Comparison of ENCODE assay signal across 8 cellular contexts in genomic region chr3:183185696-183186095, GRCh38. TPM values are rescaled to one million over a fixed set of nuclear protein-coding genes. Genes with fewer than 3 reads are reported as not detected.
DNase-seq lines count a peak whose midpoint lies in the region; ATAC-seq and TF ChIP-seq lines count a peak whose summit lies in the region.
"Had no signal": no experiment of that assay in that cellular context is flagged by ENCODE, and none has a peak within 500 bp of the region (broad histone marks: within the 10 kb centered on the region; RNA-seq: fewer than 3 reads in every experiment).

No MANE protein-coding gene starts in this region.

- 0 out of 2 replicates have a peak, but pooled peaks cover 3% of the 10 kb centered on the region for H3K27me3 ChIP-seq in DOHH2 (ENCODE audit: control insufficient read depth, low read length)
- peaks cover under 1% of the 10 kb centered on the region for H3K27me3 ChIP-seq in adipocyte (replicated peaks; ENCODE audit: control insufficient read depth, insufficient read depth, low read length)
- H3K27me3 ChIP-seq in smooth muscle cell (ENCODE audit: low read depth) = peaks cover 3% of the 10 kb centered on the region
- H3K27me3 ChIP-seq: ovary had no signal

- ATAC-seq in left colon = peak; percentile 58
- ATAC-seq in GM21526 (IDR thresholded peaks at IDR 0.05; ENCODE audit: low FRiP score, unreplicated experiment) = no peak

- H3K9me2 ChIP-seq in DOHH2 (replicated peaks; ENCODE audit: control insufficient read depth, low read length) = no peaks in the 10 kb centered on the region

- no peaks in the 10 kb centered on the region for H3K36me3 ChIP-seq in DOHH2 (ENCODE audit: control insufficient read depth, low read length)
- no peaks in the 10 kb centered on the region for H3K36me3 ChIP-seq in adipocyte (ENCODE audit: control insufficient read depth, insufficient read depth, low read length, severe bottlenecking)
- no peaks in the 10 kb centered on the region for H3K36me3 ChIP-seq in smooth muscle cell (ENCODE audit: low read depth)
- H3K36me3 ChIP-seq: ovary had no signal

- H4K20me1 ChIP-seq in DOHH2 (ENCODE audit: control insufficient read depth, insufficient read depth, low read depth, low read length) (no peaks in the 10 kb centered on the region), smooth muscle cell (ENCODE audit: low read depth) (no peaks in the 10 kb centered on the region)

- H3K79me2 ChIP-seq in DOHH2 (ENCODE audit: control insufficient read depth, low read length) = no peaks in the 10 kb centered on the region
- H3K79me2 ChIP-seq in smooth muscle cell (ENCODE audit: low read depth) = no peaks in the 10 kb centered on the region

- no peak overlapping the region for H3K4me3 ChIP-seq in DOHH2 (ENCODE audit: low read length)
- no peak overlapping the region for H3K4me3 ChIP-seq in adipocyte (ENCODE audit: low read length)
- no peak overlapping the region for H3K4me3 ChIP-seq in smooth muscle cell
- H3K4me3 ChIP-seq: ovary had no signal

- H3K9ac ChIP-seq in adipocyte (ENCODE audit: low read length) = no peak overlapping the region
- H3K9ac ChIP-seq in smooth muscle cell (ENCODE audit: low read depth) = no peak overlapping the region

- H3F3A ChIP-seq in DOHH2 (ENCODE audit: control insufficient read depth, insufficient read depth) = no peaks in the 10 kb centered on the region
- no peaks in the 10 kb centered on the region for H3F3A ChIP-seq in smooth muscle cell (ENCODE audit: low read depth)

- peak; percentile 79 for DNase-seq in LHCN-M2 (ENCODE audit: low read depth)
- peak; percentile 82 for DNase-seq in adipocyte (ENCODE audit: low read depth)
- no peak for DNase-seq in left colon
- DNase-seq in caudate nucleus (lab: John Stamatoyannopoulos, UW) = no peak
- DNase-seq in smooth muscle cell (lab: John Stamatoyannopoulos, UW; ENCODE audit: unreplicated experiment) = no peak
- DNase-seq: ovary had no signal

- intact Hi-C loops in left colon (cut with DNase I, micrococcal nuclease) = loop anchor here in 1 of 2 donors (5.0 kb wide), 1 partner anchor 197 kb away; no protein-coding TSS in a partner anchor

- H2AFZ ChIP-seq in smooth muscle cell (ENCODE audit: low read depth) = no peak overlapping the region

- H3K4me2 ChIP-seq in DOHH2 (ENCODE audit: low read length) = peak overlapping the region; percentile 36
- no peak overlapping the region for H3K4me2 ChIP-seq in smooth muscle cell

- 31% methylated on average over 4 of the region's 4 CpGs for WGBS in smooth muscle cell (ENCODE audit: low lambda C conversion rate)

- H3K27ac ChIP-seq in DOHH2 (ENCODE audit: low read depth, low read length) (no peak overlapping the region), caudate nucleus (ENCODE audit: low read depth, low read length) (no peak overlapping the region), smooth muscle cell (ENCODE audit: low read depth) (no peak overlapping the region)
- H3K27ac ChIP-seq: ovary had no signal

- H3K9me3 ChIP-seq in DOHH2 (ENCODE audit: control insufficient read depth, insufficient read depth, low read length) (no peaks in the 10 kb centered on the region), adipocyte (ENCODE audit: control insufficient read depth, low read length) (no peaks in the 10 kb centered on the region), smooth muscle cell (replicated peaks; ENCODE audit: low read depth) (no peaks in the 10 kb centered on the region)
- H3K9me3 ChIP-seq: ovary had no signal

- TF ChIP-seq CTCF in DOHH2 (IDR thresholded peaks at IDR 0.05; ENCODE audit: low read depth, low read length, poor library complexity, severe bottlenecking) (no peak), smooth muscle cell (IDR thresholded peaks at IDR 0.05; ENCODE audit: borderline replicate concordance, insufficient read depth, poor library complexity, severe bottlenecking) (no peak)

- peaks cover 10% of the 10 kb centered on the region for H3K4me1 ChIP-seq in DOHH2 (ENCODE audit: control insufficient read depth, low read length)
- peaks cover 14% of the 10 kb centered on the region for H3K4me1 ChIP-seq in adipocyte (ENCODE audit: control insufficient read depth, insufficient read depth, low read length)
- no peaks in the 10 kb centered on the region for H3K4me1 ChIP-seq in smooth muscle cell (ENCODE audit: low read depth)

RNA-seq across cellular contexts. Expression of gene LAMP3, which starts 23.2 kb away (rescaled TPM):
- total RNA-seq in LHCN-M2 (2014; rRNA removed) = not detected in 2 replicates
- polyA plus RNA-seq in LHCN-M2 (2012) = not detected
- under 1 TPM; 0.31 to 0.50 TPM for total RNA-seq in left colon
- total RNA-seq in smooth muscle cell = 1.3 and 2.7 TPM in 2 replicates
- 0.09 and 0.80 TPM in 2 replicates for polyA plus RNA-seq in smooth muscle cell

Comparison
In these comparisons a context has a peak if more than half of its experiments do, and no peak if none do; other contexts are left out.
1. DNase-seq: peak in LHCN-M2 (single experiment) and adipocyte (single experiment); none in left colon (0 of 2), caudate nucleus (0 of 61) and smooth muscle cell (single experiment).